9 cellular contexts compared by ENCODE assay signal in genomic region chr1:111214086-111214801, GRCh38. TPM values are rescaled to one million over a fixed set of nuclear protein-coding genes. Genes with fewer than 3 reads are reported as not detected.
DNase-seq lines count a peak whose midpoint lies in the region; ATAC-seq and TF ChIP-seq lines count a peak whose summit lies in the region.
"Had no signal": no experiment of that assay in that cellular context is flagged by ENCODE, and none has a peak within 500 bp of the region (broad histone marks: within the 10 kb centered on the region; RNA-seq: fewer than 3 reads in every experiment).

No MANE protein-coding gene starts in this region.

- H3K4me3 ChIP-seq in Karpas-422 (ENCODE audit: low read length) (peak overlapping the region; percentile 46), tibial artery (no peak overlapping the region)
- H3K4me3 ChIP-seq: skin epidermis had no signal

- 0 out of 2 replicates have a peak overlapping the region, but pooled peaks have one; percentile 47 for H2AFZ ChIP-seq in Karpas-422 (ENCODE audit: low read length)

- peak; percentile 94 for DNase-seq in Karpas-422
- DNase-seq in activated T-cell treated with anti-CD3 and anti-CD28 coated beads, Interleukin-2, amount 50 U/mL, for 24 hours = peak; percentile 42
- DNase-seq in natural killer cell = no peak
- no peak for DNase-seq in NCI-H2107 (lab: John Stamatoyannopoulos, UW)
- DNase-seq in tibial artery = no peak
- DNase-seq: activated effector memory CD4-positive, alpha-beta T cell treated with Interleukin-2 at 50 U/mL for 16 hours had no signal

- no peaks in the 10 kb centered on the region for H4K20me1 ChIP-seq in Karpas-422 (ENCODE audit: insufficient read depth, low read depth, low read length)

- H3K4me1 Mint-ChIP-seq in activated T-cell treated with anti-CD3 and anti-CD28 coated beads, Interleukin-2, amount 50 U/mL, for 24 hours (ENCODE audit: low read depth) = peaks cover 86% of the 10 kb centered on the region
- H3K4me1 Mint-ChIP-seq in natural killer cell = peaks cover 65 to 66% of the 10 kb centered on the region in 2 donors

- H3K27me3 ChIP-seq in Karpas-422 (ENCODE audit: low read length) = no peaks in the 10 kb centered on the region
- H3K27me3 ChIP-seq in tibial artery = peaks cover 0 to 3% of the 10 kb centered on the region in 2 donors

- H3K9me2 ChIP-seq in Karpas-422 (replicated peaks; ENCODE audit: insufficient read depth, low read length) = no peaks in the 10 kb centered on the region

- H3K4me3 Mint-ChIP-seq in activated T-cell treated with anti-CD3 and anti-CD28 coated beads, Interleukin-2, amount 50 U/mL, for 24 hours = peak overlapping the region; percentile 66
- peak overlapping the region; percentile 86 for H3K4me3 Mint-ChIP-seq in natural killer cell

- H3K9me3 Mint-ChIP-seq in activated T-cell treated with anti-CD3 and anti-CD28 coated beads, Interleukin-2, amount 50 U/mL, for 24 hours = peaks cover 7% of the 10 kb centered on the region
- peaks cover 2 to 3% of the 10 kb centered on the region in 2 donors for H3K9me3 Mint-ChIP-seq in natural killer cell

- intact Hi-C loops in natural killer cell (cut with micrococcal nuclease) (loop anchor here (10.0 kb wide), 1 partner anchor 539 kb away; the partner anchor contains the start of gene KCNA3), tibial artery (cut with DNase I; ENCODE audit: low total_unique reads) (no loop called here)

- no peaks in the 10 kb centered on the region for H3K9me3 ChIP-seq in Karpas-422 (ENCODE audit: low read length)
- no peaks in the 10 kb centered on the region for H3K9me3 ChIP-seq in tibial artery

- ATAC-seq in GM18511 (IDR thresholded peaks at IDR 0.05; ENCODE audit: unreplicated experiment) = peak; percentile 23
- ATAC-seq in natural killer cell = peak; percentile 14 to 30 (median 22)
- ATAC-seq in GM19023 (IDR thresholded peaks at IDR 0.05; ENCODE audit: unreplicated experiment) = no peak

- H3K36me3 ChIP-seq in Karpas-422 (ENCODE audit: insufficient read depth, low read length) (no peaks in the 10 kb centered on the region), tibial artery (no peaks in the 10 kb centered on the region)

- peaks cover 70% of the 10 kb centered on the region for H3K4me1 ChIP-seq in Karpas-422 (ENCODE audit: low read length)
- H3K4me1 ChIP-seq in tibial artery = no peaks in the 10 kb centered on the region

- H3K27ac ChIP-seq in Karpas-422 (ENCODE audit: low read length) = peak overlapping the region; percentile 96
- no peak overlapping the region for H3K27ac ChIP-seq in tibial artery

- H3K27ac Mint-ChIP-seq in activated T-cell treated with anti-CD3 and anti-CD28 coated beads, Interleukin-2, amount 50 U/mL, for 24 hours = peak overlapping the region; percentile 92
- peak overlapping the region; percentile 94 to 95 for H3K27ac Mint-ChIP-seq in natural killer cell

- H3K27me3 Mint-ChIP-seq in activated T-cell treated with anti-CD3 and anti-CD28 coated beads, Interleukin-2, amount 50 U/mL, for 24 hours = no peaks in the 10 kb centered on the region
- H3K27me3 Mint-ChIP-seq in natural killer cell (ENCODE audit: low read depth in 2 of 2) = peaks cover 0 to 5% of the 10 kb centered on the region in 2 donors

- H3K79me2 ChIP-seq in Karpas-422 (ENCODE audit: low read length) = no peaks in the 10 kb centered on the region

- peak overlapping the region; percentile 57 for H3K4me2 ChIP-seq in Karpas-422 (ENCODE audit: low read depth, low read length, poor library complexity, severe bottlenecking)

- no peaks in the 10 kb centered on the region for H3K36me3 Mint-ChIP-seq in activated T-cell treated with anti-CD3 and anti-CD28 coated beads, Interleukin-2, amount 50 U/mL, for 24 hours (ENCODE audit: low read depth)
- H3K36me3 Mint-ChIP-seq in natural killer cell = no peaks in the 10 kb centered on the region

- TF ChIP-seq CTCF in natural killer cell (IDR thresholded peaks at IDR 0.05) (no peak), tibial artery (IDR thresholded peaks at IDR 0.05) (no peak)

- H3K9ac ChIP-seq in Karpas-422 (ENCODE audit: low read length) = peak overlapping the region; percentile 63

RNA-seq across cellular contexts. Expression of gene CHI3L2, which starts 13.3 kb away (rescaled TPM):
- not detected in 2 replicates for total RNA-seq in Karpas-422 (2014; rRNA removed; shearing (Covaris generic); ENCODE audit: low replicate concordance)
- 10 to 100 TPM; 13.5 to 21.1 (median 17.0) TPM for total RNA-seq in natural killer cell

RNA-seq across cellular contexts. Expression of gene DENND2D, which starts 13.8 kb away (rescaled TPM):
- total RNA-seq in Karpas-422 (2014; rRNA removed; shearing (Covaris generic); ENCODE audit: low replicate concordance) = 80.2 and 90.9 TPM in 2 replicates
- 100 to 1,000 TPM; 203 to 297 (median 203) TPM for total RNA-seq in natural killer cell

Comparison
In these comparisons a context has a peak if more than half of its experiments do, and no peak if none do; other contexts are left out.
1. DNase-seq: peak in Karpas-422 (single experiment) and activated T-cell treated with anti-CD3 and anti-CD28 coated beads, Interleukin-2, amount 50 U/mL, for 24 hours (single experiment); none in natural killer cell (single experiment), NCI-H2107 (single experiment) and tibial artery (0 of 2).
2. RNA of gene CHI3L2, which starts 13.3 kb away (total RNA-seq): 13.5 to 21.1 TPM in natural killer cell; not detected in Karpas-422; every median in the first group is over 10 times any median in the second.